ENCODE assay signal across 29 cellular contexts in genomic region chr2:165256618-165257017, GRCh38. TPM values are rescaled to one million over a fixed set of nuclear protein-coding genes. Genes with fewer than 3 reads are reported as not detected.
"Had no signal": no experiment of that assay in that cellular context is flagged by ENCODE, and none has a peak within 500 bp of the region (broad histone marks: within the 10 kb centered on the region; RNA-seq: fewer than 3 reads in every experiment).

No MANE protein-coding gene starts in this region.

- H3K9me3 ChIP-seq: colonic mucosa, esophagus muscularis mucosa, esophagus squamous epithelium, gastrocnemius medialis, gastroesophageal sphincter, heart left ventricle, heart right ventricle had no signal

- H3K36me3 ChIP-seq: colonic mucosa, esophagus muscularis mucosa, esophagus squamous epithelium, gastrocnemius medialis, gastroesophageal sphincter, heart left ventricle, heart right ventricle had no signal

- H3K4me1 ChIP-seq: colonic mucosa, esophagus muscularis mucosa, esophagus squamous epithelium, foreskin keratinocyte, gastrocnemius medialis, gastroesophageal sphincter, heart left ventricle, heart right ventricle had no signal

- ATAC-seq: effector memory CD8-positive, alpha-beta T cell; esophagus mucosa; foreskin keratinocyte; gastrocnemius medialis; gastroesophageal sphincter; heart left ventricle; heart right ventricle had no signal

- DNase-seq: colonic mucosa; cortex of kidney; dermis blood vessel endothelial cell; dorsolateral prefrontal cortex; effector CD4-positive, alpha-beta T cell; effector CD8-positive, alpha-beta T cell; effector memory CD4-positive, alpha-beta T cell; effector memory CD8-positive, alpha-beta T cell; endodermal cell; erythroblast; esophagus squamous epithelium; foreskin fibroblast; foreskin keratinocyte; foreskin melanocyte; gastrocnemius medialis; glutamatergic neuron; head of caudate nucleus; heart left ventricle; heart right ventricle had no signal

- H3K27me3 ChIP-seq: colonic mucosa, dorsolateral prefrontal cortex, esophagus muscularis mucosa, esophagus squamous epithelium, foreskin keratinocyte, gastrocnemius medialis, gastroesophageal sphincter, heart left ventricle, heart right ventricle had no signal

- FAIRE-seq: colon, endometrium, endothelial cell of umbilical vein, frontal cortex had no signal

- H3K4me3 ChIP-seq: colonic mucosa, coronary artery, dorsolateral prefrontal cortex, esophagus muscularis mucosa, esophagus squamous epithelium, gastrocnemius medialis, gastroesophageal sphincter, heart left ventricle, heart right ventricle had no signal

- H3K27ac ChIP-seq: colonic mucosa, coronary artery, dorsolateral prefrontal cortex, epithelial cell of prostate, esophagus muscularis mucosa, esophagus squamous epithelium, foreskin keratinocyte, gastrocnemius medialis, gastroesophageal sphincter, heart left ventricle, heart right ventricle had no signal

RNA-seq across cellular contexts. Expression of gene SCN2A, which starts 17.4 kb away (rescaled TPM):
- total RNA-seq: endothelial cell of umbilical vein, gastrocnemius medialis had no signal
- polyA plus RNA-seq: endothelial cell of umbilical vein had no signal

RNA-seq across cellular contexts. Expression of gene SCN3A, which starts 52.8 kb away (rescaled TPM):
- total RNA-seq: endothelial cell of umbilical vein, fibroblast of villous mesenchyme, foreskin keratinocyte had no signal
- polyA plus RNA-seq: endothelial cell of umbilical vein, foreskin keratinocyte had no signal
